Comparison of ENCODE assay signal across 8 cellular contexts in the genomic region with DNA sequence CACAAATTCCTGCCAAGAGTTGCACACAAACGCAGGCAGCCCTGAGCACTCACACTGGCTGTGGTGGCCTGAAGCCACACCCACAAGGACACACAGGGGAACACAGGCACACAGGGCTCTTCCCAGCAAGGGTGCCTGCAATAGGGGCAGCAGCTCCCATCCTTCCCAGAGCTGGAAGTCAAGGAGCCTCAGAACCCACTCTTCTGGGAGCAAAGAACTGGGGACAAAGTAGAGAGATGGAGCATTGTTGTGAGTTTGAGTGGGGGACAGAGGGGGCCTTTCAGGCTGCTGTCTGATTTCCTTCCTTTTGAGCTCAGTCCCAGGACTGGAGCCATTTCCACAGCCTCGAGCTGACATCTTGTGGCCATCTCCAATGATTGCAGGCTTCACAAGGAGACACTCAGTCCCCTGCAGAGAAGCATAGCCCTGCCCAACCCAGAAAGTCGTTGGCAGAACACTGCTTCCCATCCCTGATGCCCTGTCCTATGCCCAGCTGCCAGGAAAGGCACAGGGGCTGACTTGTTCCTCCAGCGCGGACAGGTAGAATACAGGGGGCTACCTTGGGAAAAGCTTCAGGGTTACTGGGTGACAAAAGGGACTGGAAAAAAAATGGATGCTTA. TPM values are rescaled to one million over a fixed set of nuclear protein-coding genes. Genes with fewer than 3 reads are reported as not detected.
DNase-seq lines count a peak whose midpoint lies in the region; ATAC-seq, FAIRE-seq and TF ChIP-seq lines count a peak whose summit lies in the region.

No MANE protein-coding gene starts in this region.

- H3K4me1 Mint-ChIP-seq in astrocyte (ENCODE audit: low read depth, unreplicated experiment): peaks cover 3% of the 10 kb centered on the region

- H3K4me1 ChIP-seq in NT2/D1 (ENCODE audit: insufficient read depth, insufficient read length) (no peaks in the 10 kb centered on the region), astrocyte (ENCODE audit: insufficient read depth, low read length) (peaks cover 30% of the 10 kb centered on the region), spleen (peaks cover 0 to 38% (median 14%) of the 10 kb centered on the region in 6 donors)

- no peak overlapping the region for H3K4me3 Mint-ChIP-seq in astrocyte (ENCODE audit: unreplicated experiment)

- intact Hi-C loops in spleen (cut with DNase I; ENCODE audit: low total_unique reads): loop anchor here (5.0 to 10.0 kb wide), 2 partner anchors 206 to 314 kb away; no protein-coding TSS in a partner anchor

- H3K4me2 ChIP-seq in astrocyte (ENCODE audit: low read length): no peak overlapping the region

- no peaks in the 10 kb centered on the region for H3K9me3 Mint-ChIP-seq in astrocyte (ENCODE audit: unreplicated experiment)

- H2AFZ ChIP-seq in astrocyte (ENCODE audit: low read depth, low read length): peak overlapping the region; percentile 55

- 11 to 22% (median 16%) methylated on average over 4 to 5 of the region's 5 CpGs for WGBS in spleen, 5 donors

- no peaks in the 10 kb centered on the region for H4K20me1 ChIP-seq in astrocyte (ENCODE audit: insufficient read depth, low read length)

- no peaks in the 10 kb centered on the region for H3K27me3 ChIP-seq in NT2/D1 (ENCODE audit: insufficient read depth, insufficient read length)
- no peaks in the 10 kb centered on the region for H3K27me3 ChIP-seq in astrocyte (ENCODE audit: insufficient read depth, low read length)
- peaks cover 0 to 30% (median 2%) of the 10 kb centered on the region in 7 donors for H3K27me3 ChIP-seq in spleen (replicated peaks in 1 of 7)

- FAIRE-seq in astrocyte (lab: Jason Lieb, UNC): peak; percentile 72

- H3K9ac ChIP-seq in NT2/D1 (ENCODE audit: insufficient read length, low read depth) (no peak overlapping the region), astrocyte (ENCODE audit: low read length) (no peak overlapping the region)

- peaks cover 2% of the 10 kb centered on the region for H3K36me3 Mint-ChIP-seq in astrocyte (ENCODE audit: low read depth, unreplicated experiment)

- H3K9me3 ChIP-seq in NT2/D1 (ENCODE audit: insufficient read depth, low read length) (no peaks in the 10 kb centered on the region), astrocyte (ENCODE audit: insufficient read depth, low read depth, low read length) (no peaks in the 10 kb centered on the region), spleen (no peaks in the 10 kb centered on the region)

- no peaks in the 10 kb centered on the region for H3K79me2 ChIP-seq in astrocyte (ENCODE audit: insufficient read depth, low read length)

- DNase-seq in DMS 273 treated with DMSO at 0.1 percent for 48 hours (lab: John Stamatoyannopoulos, UW) (peak; percentile 51), HFF-Myc (ENCODE audit: extremely low read depth, low read depth) (no peak), NT2/D1 (ENCODE audit: low read depth, low spot score) (peak; percentile 40), astrocyte (ENCODE audit: low read depth) (peak; percentile 49), iPS DF 4.7 (ENCODE audit: extremely low read depth, low spot score) (peak; percentile 62), spleen (no peak), mesenteric fat pad (ENCODE audit: low spot score) (no peak)

- H3K27me3 Mint-ChIP-seq in astrocyte (ENCODE audit: low read depth, unreplicated experiment): peaks cover 74% of the 10 kb centered on the region

- H3K27ac ChIP-seq in astrocyte (ENCODE audit: low read depth, low read length): no peak overlapping the region
- H3K27ac ChIP-seq in spleen: no peak overlapping the region

- no peak overlapping the region for H3K27ac Mint-ChIP-seq in astrocyte (ENCODE audit: unreplicated experiment)

- TF ChIP-seq CTCF in HFF-Myc (IDR thresholded peaks at IDR 0.05; ENCODE audit: low read depth, low read length, missing control alignments): peak; percentile 77
- peak; percentile 83 for TF ChIP-seq CTCF in astrocyte (IDR thresholded peaks at IDR 0.05; ENCODE audit: insufficient read depth, low read depth, low read length)
- peak; percentile 41 to 76 (median 58) for TF ChIP-seq CTCF in spleen (IDR thresholded peaks at IDR 0.05 in 8 of 11, conservative IDR thresholded peaks at IDR 0.05 in 3 of 11)

- no peak for TF ChIP-seq POLR2A in spleen (IDR thresholded peaks at IDR 0.05)

- no peaks in the 10 kb centered on the region for H3K36me3 ChIP-seq in NT2/D1 (ENCODE audit: insufficient read depth, insufficient read length, low read length)
- H3K36me3 ChIP-seq in astrocyte (ENCODE audit: insufficient read depth, low read length): no peaks in the 10 kb centered on the region
- H3K36me3 ChIP-seq in spleen: no peaks in the 10 kb centered on the region

- H3K4me3 ChIP-seq in HFF-Myc (replicated peaks; ENCODE audit: low read depth, low read length) (no peak overlapping the region), NT2/D1 (ENCODE audit: insufficient read length, low read depth) (no peak overlapping the region), astrocyte (ENCODE audit: insufficient read depth, low read depth, low read length) (no peak overlapping the region), spleen (no peak overlapping the region)

- no peak for ATAC-seq in HG03025 (IDR thresholded peaks at IDR 0.05; ENCODE audit: low FRiP score, unreplicated experiment)

RNA-seq across cellular contexts. Expression of a gene that starts 34.4 kb away (rescaled TPM):
- total RNA-seq in astrocyte (19.6 and 20.3 TPM in 2 replicates), spleen (10 to 100 TPM; 33.5 to 90.9 (median 66.5) TPM), mesenteric fat pad (18.4 TPM)
- polyA plus RNA-seq in spleen: 10 to 100 TPM; 11.5 to 16.9 (median 14.5) TPM

Comparison
In these comparisons a context has a peak if more than half of its experiments do, and no peak if none do; other contexts are left out.
1. DNase-seq: peak in DMS 273 treated with DMSO at 0.1 percent for 48 hours (single experiment), NT2/D1 (single experiment), astrocyte (single experiment) and iPS DF 4.7 (single experiment); none in HFF-Myc (single experiment), spleen (single experiment) and mesenteric fat pad (single experiment).
2. Peak in every context shown above with its lines, with median percentiles within 50 percentile points of each other: CTCF ChIP-seq.